Comparison of ENCODE assay signal across 12 cellular contexts in genomic region chr2:61910603-61911002, GRCh38. TPM values are rescaled to one million over a fixed set of nuclear protein-coding genes. Genes with fewer than 3 reads are reported as not detected.
DNase-seq lines count a peak whose midpoint lies in the region; ATAC-seq and TF ChIP-seq lines count a peak whose summit lies in the region.
"Had no signal": no experiment of that assay in that cellular context is flagged by ENCODE, and none has a peak within 500 bp of the region (broad histone marks: within the 10 kb centered on the region; RNA-seq: fewer than 3 reads in every experiment).

No MANE protein-coding gene starts in this region.

- no peaks in the 10 kb centered on the region for H3K27me3 ChIP-seq in heart right ventricle
- H3K27me3 ChIP-seq in right atrium auricular region: no peaks in the 10 kb centered on the region
- H3K27me3 ChIP-seq in upper lobe of right lung: no peaks in the 10 kb centered on the region

- ATAC-seq in heart right ventricle (no peak), upper lobe of right lung (peak; percentile 19)
- ATAC-seq in activated T-helper 17 cell treated with anti-CD3 and anti-CD28 coated beads, Interleukin-2, amount 50 U/mL, for 72 hours (replicated peaks): no peak
- ATAC-seq: T-helper 17 cell had no signal

- TF ChIP-seq CTCF in heart right ventricle (IDR thresholded peaks at IDR 0.05): peak in 6 of 9 donors; percentile 12 to 23 (median 20)
- no peak for TF ChIP-seq CTCF in right atrium auricular region (IDR thresholded peaks at IDR 0.05)
- TF ChIP-seq CTCF in fibroblast of pulmonary artery (IDR thresholded peaks at IDR 0.05; ENCODE audit: low read length, missing control alignments): peak; percentile 28
- TF ChIP-seq CTCF in upper lobe of right lung (IDR thresholded peaks at IDR 0.05): peak; percentile 17

- no peaks in the 10 kb centered on the region for H3K27me3 Mint-ChIP-seq in activated T-helper 17 cell treated with anti-CD3 and anti-CD28 coated beads, Interleukin-2, amount 50 U/mL, for 72 hours
- H3K27me3 Mint-ChIP-seq: CD4-positive, CD25-positive, alpha-beta regulatory T cell; T-helper 17 cell had no signal

- intact Hi-C loops in heart right ventricle (cut with DNase I) (loop anchor here in 3 of 10 donors (2.0 to 10.0 kb wide), 2 partner anchors 284 to 500 kb away; partner anchors contain the start of gene B3GNT2 (in 2 of the 3)), upper lobe of right lung (cut with DNase I) (no loop called here)

- H3K4me1 ChIP-seq in heart right ventricle (peaks cover 0 to 32% (median 24%) of the 10 kb centered on the region in 9 donors), right atrium auricular region (peaks cover 0 to 14% of the 10 kb centered on the region in 2 donors), upper lobe of right lung (peaks cover 13% of the 10 kb centered on the region)

- DNase-seq in heart right ventricle (no peak), right atrium auricular region (ENCODE audit: low spot score) (no peak), OCI-M1 (lab: John Stamatoyannopoulos, UW) (peak; percentile 8), fibroblast of pulmonary artery (ENCODE audit: low read depth) (peak; percentile 25), upper lobe of right lung (no peak), cerebellar cortex (ENCODE audit: low spot score) (no peak)
- no peak for DNase-seq in activated T-cell treated with anti-CD3 and anti-CD28 coated beads, Interleukin-2, amount 50 U/mL, for 48 hours
- DNase-seq: anterior cingulate cortex, right cardiac atrium, T-helper 17 cell had no signal

- no peak overlapping the region for H3K4me3 Mint-ChIP-seq in activated T-helper 17 cell treated with anti-CD3 and anti-CD28 coated beads, Interleukin-2, amount 50 U/mL, for 72 hours
- H3K4me3 Mint-ChIP-seq: CD4-positive, CD25-positive, alpha-beta regulatory T cell; T-helper 17 cell had no signal

- H3K4me1 Mint-ChIP-seq in activated T-helper 17 cell treated with anti-CD3 and anti-CD28 coated beads, Interleukin-2, amount 50 U/mL, for 72 hours: no peaks in the 10 kb centered on the region

- H3K9me3 ChIP-seq in heart right ventricle (no peaks in the 10 kb centered on the region), right atrium auricular region (no peaks in the 10 kb centered on the region), upper lobe of right lung (no peaks in the 10 kb centered on the region)

- H3K4me3 ChIP-seq in heart right ventricle (no peak overlapping the region), right atrium auricular region (no peak overlapping the region), fibroblast of pulmonary artery (replicated peaks; ENCODE audit: low read depth, low read length) (no peak overlapping the region), upper lobe of right lung (no peak overlapping the region)

- no peak overlapping the region for H3K27ac Mint-ChIP-seq in activated T-helper 17 cell treated with anti-CD3 and anti-CD28 coated beads, Interleukin-2, amount 50 U/mL, for 72 hours
- H3K27ac Mint-ChIP-seq: CD4-positive, CD25-positive, alpha-beta regulatory T cell had no signal

- no peaks in the 10 kb centered on the region for H3K36me3 Mint-ChIP-seq in activated T-helper 17 cell treated with anti-CD3 and anti-CD28 coated beads, Interleukin-2, amount 50 U/mL, for 72 hours (ENCODE audit: low read depth)

- H3K27ac ChIP-seq in heart right ventricle: no peak overlapping the region
- no peak overlapping the region for H3K27ac ChIP-seq in right atrium auricular region
- no peak overlapping the region for H3K27ac ChIP-seq in upper lobe of right lung

- H3K9me3 Mint-ChIP-seq in activated T-helper 17 cell treated with anti-CD3 and anti-CD28 coated beads, Interleukin-2, amount 50 U/mL, for 72 hours: no peaks in the 10 kb centered on the region

- 82 to 84% methylated on average over 9 of the region's 9 CpGs for WGBS in heart right ventricle, 2 donors

- H3K36me3 ChIP-seq in heart right ventricle: peaks cover 0 to 14% (median 0%) of the 10 kb centered on the region in 9 donors
- no peaks in the 10 kb centered on the region for H3K36me3 ChIP-seq in right atrium auricular region
- no peaks in the 10 kb centered on the region for H3K36me3 ChIP-seq in upper lobe of right lung

RNA-seq across cellular contexts. Expression of gene COMMD1, which starts 5.1 kb away (rescaled TPM):
- 10 to 100 TPM; 51.1 to 90.2 (median 58.9) TPM for total RNA-seq in heart right ventricle
- 10 to 100 TPM; 72.4 to 82.1 TPM for polyA plus RNA-seq in heart right ventricle
- 10 to 100 TPM; 54.5 to 66.0 TPM for total RNA-seq in right atrium auricular region
- total RNA-seq in upper lobe of right lung: 30.3 TPM
- 10 to 100 TPM; 17.7 to 27.0 TPM for total RNA-seq in activated T-helper 17 cell treated with anti-CD3 and anti-CD28 coated beads, Interleukin-2, amount 50 U/mL, for 72 hours

RNA-seq across cellular contexts. Expression of gene CCT4, which starts 22.1 kb away (rescaled TPM):
- total RNA-seq in heart right ventricle: 100 to 1,000 TPM in 4 of 10 donors, 10 to 100 TPM in 6; 86.0 to 118 (median 98.7) TPM
- polyA plus RNA-seq in heart right ventricle: 100 to 1,000 TPM in 1 of 2 donors, 10 to 100 TPM in 1; 27.0 to 133 TPM
- total RNA-seq in right atrium auricular region: 10 to 100 TPM; 64.9 to 69.8 TPM
- 88.2 TPM for total RNA-seq in upper lobe of right lung
- 100 to 1,000 TPM; 207 to 369 TPM for total RNA-seq in activated T-helper 17 cell treated with anti-CD3 and anti-CD28 coated beads, Interleukin-2, amount 50 U/mL, for 72 hours

RNA-seq across cellular contexts. Expression of gene FAM161A, which starts 56.7 kb away (rescaled TPM):
- total RNA-seq in heart right ventricle: 1 to 10 TPM in 8 of 10 donors, under 1 TPM in 2; 0.67 to 2.5 (median 1.5) TPM
- 1 to 10 TPM; 1.1 to 2.4 TPM for polyA plus RNA-seq in heart right ventricle
- 1 to 10 TPM in 1 of 2 donors, under 1 TPM in 1; 0.41 to 1.8 TPM for total RNA-seq in right atrium auricular region
- 1.5 TPM for total RNA-seq in upper lobe of right lung
- total RNA-seq in activated T-helper 17 cell treated with anti-CD3 and anti-CD28 coated beads, Interleukin-2, amount 50 U/mL, for 72 hours: 1 to 10 TPM; 8.7 to 9.8 TPM

Comparison
In these comparisons a context has a peak if more than half of its experiments do, and no peak if none do; other contexts are left out.
1. CTCF ChIP-seq: peak in heart right ventricle (6 of 9), fibroblast of pulmonary artery (single experiment) and upper lobe of right lung (single experiment); none in right atrium auricular region (0 of 2).
2. DNase-seq: peak in OCI-M1 (single experiment) and fibroblast of pulmonary artery (single experiment); none in heart right ventricle (0 of 2), right atrium auricular region (single experiment), upper lobe of right lung (single experiment), activated T-cell treated with anti-CD3 and anti-CD28 coated beads, Interleukin-2, amount 50 U/mL, for 48 hours (0 of 2) and cerebellar cortex (single experiment).